8 cellular contexts compared by ENCODE assay signal in the genomic region with DNA sequence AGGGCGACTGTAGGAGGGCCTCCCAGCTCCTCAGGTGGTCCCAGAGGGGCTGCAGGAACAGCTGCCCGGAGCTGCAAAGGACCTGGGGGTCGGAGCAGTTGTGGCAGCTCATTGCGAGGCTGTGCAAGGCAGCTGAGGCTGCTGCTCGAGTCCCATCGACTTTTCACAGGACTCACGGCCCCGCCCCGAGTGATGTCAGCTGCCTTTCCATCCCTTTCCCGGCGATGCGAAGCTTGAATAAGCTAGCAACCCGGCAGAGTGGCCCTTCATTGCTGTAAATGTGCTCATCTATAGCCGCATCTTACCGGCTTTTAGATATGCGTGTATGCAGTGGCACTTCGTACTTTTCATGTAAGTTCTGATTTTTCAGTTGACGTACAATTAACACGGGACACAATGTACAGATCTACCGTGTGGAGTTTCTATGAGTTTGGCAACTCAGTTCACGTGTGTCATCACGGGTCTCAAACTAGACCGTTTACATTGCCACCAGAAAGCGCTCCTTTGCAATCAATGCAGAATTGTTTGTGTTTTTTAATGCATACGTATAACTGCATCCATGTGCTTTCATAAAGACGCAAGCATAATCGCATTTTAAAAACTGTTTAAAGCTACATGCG. TPM values are rescaled to one million over a fixed set of nuclear protein-coding genes. Genes with fewer than 3 reads are reported as not detected.
DNase-seq lines count a peak whose midpoint lies in the region; ATAC-seq, FAIRE-seq and TF ChIP-seq lines count a peak whose summit lies in the region.

A gene with protein sequence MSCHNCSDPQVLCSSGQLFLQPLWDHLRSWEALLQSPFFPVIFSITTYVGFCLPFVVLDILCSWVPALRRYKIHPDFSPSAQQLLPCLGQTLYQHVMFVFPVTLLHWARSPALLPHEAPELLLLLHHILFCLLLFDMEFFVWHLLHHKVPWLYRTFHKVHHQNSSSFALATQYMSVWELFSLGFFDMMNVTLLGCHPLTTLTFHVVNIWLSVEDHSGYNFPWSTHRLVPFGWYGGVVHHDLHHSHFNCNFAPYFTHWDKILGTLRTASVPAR (minus strand): TSS at position 137 of the 620 bp plus-strand sequence. CDS start 25 bp downstream, at position 112.

- peak within 1 kb of the TSS; percentile 70 for H3K4me3 Mint-ChIP-seq in activated T-cell treated with anti-CD3 and anti-CD28 coated beads, Interleukin-2, amount 50 U/mL, for 24 hours
- peak within 1 kb of the TSS; percentile 83 for H3K4me3 Mint-ChIP-seq in stimulated activated effector memory CD8-positive, alpha-beta T cell treated with anti-CD3 and anti-CD28 coated beads, Interleukin-12 subunit alpha, Interleukin-12 subunit beta, amount 100 ng/mL, for 72 hours

- peak; percentile 16 for DNase-seq in GM12892 (ENCODE audit: insufficient read length)
- DNase-seq in NCI-H2107 treated with DMSO at 0.1 percent for 48 hours (lab: John Stamatoyannopoulos, UW; ENCODE audit: unreplicated experiment) = peak; percentile 3
- peak; percentile 71 for DNase-seq in activated T-cell treated with anti-CD3 and anti-CD28 coated beads, Interleukin-2, amount 50 U/mL, for 24 hours
- peak; percentile 50 for DNase-seq in fibroblast of gingiva (ENCODE audit: low read depth)
- peak; percentile 85 for DNase-seq in mucosa of gallbladder (ENCODE audit: low spot score)
- peak; percentile 17 to 64 for DNase-seq in stimulated activated effector memory CD8-positive, alpha-beta T cell treated with anti-CD3 and anti-CD28 coated beads, Interleukin-12 subunit alpha, Interleukin-12 subunit beta, amount 100 ng/mL, for 72 hours (ENCODE audit: low spot score in 2 of 2)
- no peak for DNase-seq in D721Med (ENCODE audit: insufficient read length, low spot score)

- H3K36me3 Mint-ChIP-seq in activated T-cell treated with anti-CD3 and anti-CD28 coated beads, Interleukin-2, amount 50 U/mL, for 24 hours (ENCODE audit: low read depth) = no peaks in the 10 kb centered on the region
- H3K36me3 Mint-ChIP-seq in stimulated activated effector memory CD8-positive, alpha-beta T cell treated with anti-CD3 and anti-CD28 coated beads, Interleukin-12 subunit alpha, Interleukin-12 subunit beta, amount 100 ng/mL, for 72 hours = no peaks in the 10 kb centered on the region

- H3K4me1 Mint-ChIP-seq in activated T-cell treated with anti-CD3 and anti-CD28 coated beads, Interleukin-2, amount 50 U/mL, for 24 hours (ENCODE audit: low read depth) = peaks cover 19% of the 10 kb centered on the region
- peaks cover 17% of the 10 kb centered on the region for H3K4me1 Mint-ChIP-seq in stimulated activated effector memory CD8-positive, alpha-beta T cell treated with anti-CD3 and anti-CD28 coated beads, Interleukin-12 subunit alpha, Interleukin-12 subunit beta, amount 100 ng/mL, for 72 hours

- TF ChIP-seq CTCF in D721Med (IDR thresholded peaks at IDR 0.05; ENCODE audit: insufficient read depth, missing control alignments) = no peak

- no peaks in the 10 kb centered on the region for H3K9me3 Mint-ChIP-seq in activated T-cell treated with anti-CD3 and anti-CD28 coated beads, Interleukin-2, amount 50 U/mL, for 24 hours
- no peaks in the 10 kb centered on the region for H3K9me3 Mint-ChIP-seq in stimulated activated effector memory CD8-positive, alpha-beta T cell treated with anti-CD3 and anti-CD28 coated beads, Interleukin-12 subunit alpha, Interleukin-12 subunit beta, amount 100 ng/mL, for 72 hours

- peak; percentile 81 for ATAC-seq in stimulated activated effector memory CD8-positive, alpha-beta T cell treated with anti-CD3 and anti-CD28 coated beads, Interleukin-12 subunit alpha, Interleukin-12 subunit beta, amount 100 ng/mL, for 72 hours
- ATAC-seq in HG03095 (IDR thresholded peaks at IDR 0.05; ENCODE audit: unreplicated experiment) = no peak

- H3K27ac Mint-ChIP-seq in activated T-cell treated with anti-CD3 and anti-CD28 coated beads, Interleukin-2, amount 50 U/mL, for 24 hours = peak within 1 kb of the TSS; percentile 58
- H3K27ac Mint-ChIP-seq in stimulated activated effector memory CD8-positive, alpha-beta T cell treated with anti-CD3 and anti-CD28 coated beads, Interleukin-12 subunit alpha, Interleukin-12 subunit beta, amount 100 ng/mL, for 72 hours = no peak within 1 kb of the TSS

- no peak for TF ChIP-seq POLR2A in GM12892 (IDR thresholded peaks at IDR 0.05; ENCODE audit: low read depth, low read length)

- peak; percentile 61 for FAIRE-seq in GM12892 (lab: Jason Lieb, UNC)
- FAIRE-seq in D721Med (lab: Jason Lieb, UNC) = no peak

- H3K27me3 Mint-ChIP-seq in activated T-cell treated with anti-CD3 and anti-CD28 coated beads, Interleukin-2, amount 50 U/mL, for 24 hours = peaks cover 34% of the 10 kb centered on the region

RNA-seq across cellular contexts. Expression of the gene that starts here (rescaled TPM):
- polyA plus RNA-seq in GM12892 (2012; ENCODE audit: missing spikeins) = not detected
- total RNA-seq in mucosa of gallbladder = 4.0 TPM
